17 cellular contexts compared by ENCODE assay signal in the genomic region with DNA sequence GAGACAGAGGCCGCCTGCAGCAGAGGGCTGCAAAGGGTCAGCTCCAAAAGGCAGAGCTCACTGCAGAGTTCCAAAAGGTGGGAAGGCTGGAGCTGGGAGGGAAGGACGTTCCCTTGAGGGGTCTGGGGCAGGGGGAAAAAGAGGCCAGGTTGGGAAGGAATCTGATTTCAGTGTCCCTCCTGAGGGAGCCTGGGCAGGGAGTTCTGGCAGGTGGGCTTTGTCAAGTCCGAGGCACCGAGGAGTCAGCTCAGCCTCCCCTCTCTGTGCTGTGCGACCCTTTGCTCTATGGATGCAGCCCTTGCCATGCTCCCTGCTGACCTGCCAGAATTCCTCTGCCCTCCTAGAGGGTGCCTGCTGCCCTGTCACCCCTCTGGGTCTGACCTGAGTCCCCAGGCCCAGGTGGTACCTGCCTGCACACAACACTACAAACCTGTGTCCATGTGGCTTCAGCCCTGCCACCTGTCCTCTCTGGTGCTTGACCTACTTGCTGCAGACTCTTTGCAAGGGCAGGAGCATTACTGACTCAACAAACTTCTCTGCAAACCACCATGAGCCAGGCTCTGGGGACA.
"Had no signal": no experiment of that assay in that cellular context is flagged by ENCODE, and none has a peak within 500 bp of the region (broad histone marks: within the 10 kb centered on the region; RNA-seq: fewer than 3 reads in every experiment).

No MANE protein-coding gene starts in this region.

- H3K36me3 Mint-ChIP-seq: naive thymus-derived CD4-positive, alpha-beta T cell had no signal

- H3K4me3 Mint-ChIP-seq: naive thymus-derived CD4-positive, alpha-beta T cell; nephron progenitor cell; stimulated activated naive CD8-positive, alpha-beta T cell treated with anti-CD3 and anti-CD28 coated beads, Interleukin-15, Interleukin-2, amounts not matched to agents 100 ng/mL and 50 ng/mL, for 24 hours had no signal

- H3K4me3 ChIP-seq: dorsolateral prefrontal cortex, gastrocnemius medialis, heart right ventricle, ovary, smooth muscle cell, tibial nerve had no signal

- DNase-seq: cortex of kidney; dorsolateral prefrontal cortex; effector CD8-positive, alpha-beta T cell; gastrocnemius medialis; heart right ventricle; hypothalamus; kidney glomerular epithelial cell; naive thymus-derived CD4-positive, alpha-beta T cell; nephron progenitor cell; nucleus accumbens; ovary; right cardiac atrium; stimulated activated CD4-positive, alpha-beta T cell treated with anti-CD3 and anti-CD28 coated beads, Interleukin-2, amount 100 ng/mL, for 48 hours had no signal

- H3K4me2 ChIP-seq: smooth muscle cell had no signal

- H3K36me3 ChIP-seq: gastrocnemius medialis, heart right ventricle, ovary, tibial nerve had no signal

- H3K27ac ChIP-seq: dorsolateral prefrontal cortex, gastrocnemius medialis, heart right ventricle, ovary, tibial nerve had no signal

- H3K27ac Mint-ChIP-seq: naive thymus-derived CD4-positive, alpha-beta T cell; stimulated activated naive CD8-positive, alpha-beta T cell treated with anti-CD3 and anti-CD28 coated beads, Interleukin-15, Interleukin-2, amounts not matched to agents 100 ng/mL and 50 ng/mL, for 24 hours had no signal

- H3K9me3 Mint-ChIP-seq: stimulated activated naive CD8-positive, alpha-beta T cell treated with anti-CD3 and anti-CD28 coated beads, Interleukin-15, Interleukin-2, amounts not matched to agents 100 ng/mL and 50 ng/mL, for 24 hours had no signal

- H3K4me1 ChIP-seq: gastrocnemius medialis, tibial nerve had no signal

- H3K9me3 ChIP-seq: gastrocnemius medialis, heart right ventricle, ovary had no signal

- H3K27me3 ChIP-seq: dorsolateral prefrontal cortex, gastrocnemius medialis, ovary had no signal

- ATAC-seq: esophagus mucosa; gastrocnemius medialis; heart right ventricle; naive thymus-derived CD4-positive, alpha-beta T cell had no signal
